In genomic region chr2:72940786-72941185, GRCh38 we compare ENCODE assay signal across 16 cellular contexts. TPM values are rescaled to one million over a fixed set of nuclear protein-coding genes. Genes with fewer than 3 reads are reported as not detected.
DNase-seq lines count a peak whose midpoint lies in the region; ATAC-seq and TF ChIP-seq lines count a peak whose summit lies in the region.
"Had no signal": no experiment of that assay in that cellular context is flagged by ENCODE, and none has a peak within 500 bp of the region (broad histone marks: within the 10 kb centered on the region; RNA-seq: fewer than 3 reads in every experiment).

No MANE protein-coding gene starts in this region.

- no peaks in the 10 kb centered on the region for H3K9me3 Mint-ChIP-seq in CD4-positive, alpha-beta T cell
- H3K9me3 Mint-ChIP-seq: activated naive CD8-positive, alpha-beta T cell treated with anti-CD3 and anti-CD28 coated beads for 36 hours; natural killer cell treated with Interleukin-12 subunit alpha and Interleukin-12 subunit beta and Interleukin-15 and Interleukin-18, amount 100 ng/mL, for 72 hours had no signal

- no peak overlapping the region for H3K4me3 Mint-ChIP-seq in CD4-positive, alpha-beta T cell
- H3K4me3 Mint-ChIP-seq: activated naive CD8-positive, alpha-beta T cell treated with anti-CD3 and anti-CD28 coated beads for 36 hours; natural killer cell treated with Interleukin-12 subunit alpha and Interleukin-12 subunit beta and Interleukin-15 and Interleukin-18, amount 100 ng/mL, for 72 hours had no signal

- ATAC-seq in CD4-positive, alpha-beta T cell (ENCODE audit: poor library complexity) = no peak
- ATAC-seq: GM12878; natural killer cell treated with Interleukin-12 subunit alpha and Interleukin-12 subunit beta and Interleukin-15 and Interleukin-18, amount 100 ng/mL, for 72 hours had no signal

- intact Hi-C loops in CD4-positive, alpha-beta T cell (cut with DNase I, micrococcal nuclease) = no loop called here

- H3K36me3 ChIP-seq in neuronal stem cell (replicated peaks in 1 of 2; ENCODE audit: control insufficient read depth in 2 of 2, insufficient read depth in 2 of 2, low read length in 2 of 2) = peaks cover 0 to 2% of the 10 kb centered on the region in 2 donors

- POLR2A ChIA-PET in CD4-positive, alpha-beta T cell (lab: Charles Lee) = no interaction called here

- DNase-seq in EH (ENCODE audit: low read depth) (peak; percentile 76), NCI-H2171 treated with DMSO at 0.1 percent for 48 hours (lab: John Stamatoyannopoulos, UW) (peak; percentile 43), fibroblast of mammary gland (ENCODE audit: low read depth) (peak; percentile 71), neuronal stem cell (ENCODE audit: low spot score) (no peak), activated gamma-delta T cell treated with Interleukin-2 at 50 U/mL for 16 hours (no peak)
- DNase-seq in stimulated activated CD4-positive, alpha-beta T cell treated with anti-CD3 and anti-CD28 coated beads, Interleukin-4, amount 100 ng/mL, for 24 hours = no peak
- no peak for DNase-seq in CD4-positive, alpha-beta T cell
- DNase-seq: activated naive CD8-positive, alpha-beta T cell treated with anti-CD3 and anti-CD28 coated beads for 36 hours; cortex of kidney; foreskin melanocyte; NCI-H345; small intestine had no signal

- H3K27me3 ChIP-seq in neuronal stem cell (ENCODE audit: control insufficient read depth in 3 of 3, insufficient read depth in 3 of 3, low read depth in 1 of 3, low read length in 3 of 3) = peaks cover 0 to 21% (median 0%) of the 10 kb centered on the region in 3 experiments
- no peaks in the 10 kb centered on the region for H3K27me3 ChIP-seq in CD4-positive, alpha-beta T cell (ENCODE audit: control insufficient read depth, insufficient read depth, low read length)

- TF ChIP-seq CTCF in fibroblast of mammary gland (conservative IDR thresholded peaks at IDR 0.05; ENCODE audit: control insufficient read depth, insufficient read depth, low read depth, low read length) = no peak
- TF ChIP-seq CTCF in CD4-positive, alpha-beta T cell (IDR thresholded peaks at IDR 0.05) = no peak

- H3K27ac Mint-ChIP-seq in CD4-positive, alpha-beta T cell = no peak overlapping the region
- H3K27ac Mint-ChIP-seq: activated naive CD8-positive, alpha-beta T cell treated with anti-CD3 and anti-CD28 coated beads for 36 hours had no signal

- H3K18ac ChIP-seq in neuronal stem cell (ENCODE audit: low read length) = no peak overlapping the region

- H3K4me2 ChIP-seq in neuronal stem cell (ENCODE audit: insufficient read depth, low read length, poor library complexity, severe bottlenecking) = no peak overlapping the region

- H4K8ac ChIP-seq in neuronal stem cell (ENCODE audit: low read depth, low read length) = no peak overlapping the region

- no CpG with 5 or more reads among the region's 6 CpGs for WGBS in neuronal stem cell (ENCODE audit: extremely low coverage in 2 of 2, insufficient read length in 2 of 2, insufficient replicate concordance in 1 of 2), 2 donors

- no peak overlapping the region for H3K9ac ChIP-seq in neuronal stem cell (ENCODE audit: low read depth, low read length, poor library complexity)

- H2BK5ac ChIP-seq in neuronal stem cell (ENCODE audit: low read length) = no peak overlapping the region

- H3K4ac ChIP-seq in neuronal stem cell (ENCODE audit: low read length) = no peak overlapping the region

- no peak overlapping the region for H2BK12ac ChIP-seq in neuronal stem cell (ENCODE audit: low read length)

- no peak overlapping the region for H3K23ac ChIP-seq in neuronal stem cell (ENCODE audit: low read depth, low read length, poor library complexity)

- CTCF ChIA-PET in CD4-positive, alpha-beta T cell (lab: Charles Lee) = no interaction called here

- no peak overlapping the region for H2AFZ ChIP-seq in neuronal stem cell (ENCODE audit: low read length)

- peaks cover 4% of the 10 kb centered on the region for H3K27me3 Mint-ChIP-seq in CD4-positive, alpha-beta T cell
- H3K27me3 Mint-ChIP-seq: activated naive CD8-positive, alpha-beta T cell treated with anti-CD3 and anti-CD28 coated beads for 36 hours; natural killer cell treated with Interleukin-12 subunit alpha and Interleukin-12 subunit beta and Interleukin-15 and Interleukin-18, amount 100 ng/mL, for 72 hours had no signal

- H3K4me1 Mint-ChIP-seq in CD4-positive, alpha-beta T cell (ENCODE audit: low read depth) = no peaks in the 10 kb centered on the region
- H3K4me1 Mint-ChIP-seq: activated naive CD8-positive, alpha-beta T cell treated with anti-CD3 and anti-CD28 coated beads for 36 hours had no signal

- H2BK15ac ChIP-seq in neuronal stem cell (ENCODE audit: low read length) = no peak overlapping the region

- no peak overlapping the region for H4K91ac ChIP-seq in neuronal stem cell (ENCODE audit: low read depth, low read length, poor library complexity)

- H3K4me1 ChIP-seq in neuronal stem cell (ENCODE audit: control insufficient read depth in 2 of 2, insufficient read depth in 1 of 2, low read depth in 1 of 2, low read length in 2 of 2) = peaks cover 0 to 11% of the 10 kb centered on the region in 2 donors

- H2AK5ac ChIP-seq in neuronal stem cell (ENCODE audit: low read depth, low read length) = peak overlapping the region; percentile 47

- no peak overlapping the region for H3K14ac ChIP-seq in neuronal stem cell (ENCODE audit: low read length)

- H3K9me3 ChIP-seq in neuronal stem cell (replicated peaks in 1 of 2; ENCODE audit: control insufficient read depth in 2 of 2, insufficient read depth in 1 of 2, low read depth in 1 of 2, low read length in 2 of 2) = no peaks in the 10 kb centered on the region
- H3K9me3 ChIP-seq in CD4-positive, alpha-beta T cell (ENCODE audit: control insufficient read depth, low read length) = no peaks in the 10 kb centered on the region

- H3K4me3 ChIP-seq in fibroblast of mammary gland (ENCODE audit: control insufficient read depth, low read depth, low read length) (no peak overlapping the region), neuronal stem cell (ENCODE audit: low read length in 2 of 2) (no peak overlapping the region)
- H3K4me3 ChIP-seq: GM12878 had no signal

- H3K36me3 Mint-ChIP-seq in CD4-positive, alpha-beta T cell (ENCODE audit: low read depth) = no peaks in the 10 kb centered on the region
- H3K36me3 Mint-ChIP-seq: activated naive CD8-positive, alpha-beta T cell treated with anti-CD3 and anti-CD28 coated beads for 36 hours; natural killer cell treated with Interleukin-12 subunit alpha and Interleukin-12 subunit beta and Interleukin-15 and Interleukin-18, amount 100 ng/mL, for 72 hours had no signal

- H2BK120ac ChIP-seq in neuronal stem cell (ENCODE audit: low read depth, low read length) = no peak overlapping the region

- H3K27ac ChIP-seq in neuronal stem cell (replicated peaks; ENCODE audit: low read length) = no peak overlapping the region
- H3K27ac ChIP-seq in CD4-positive, alpha-beta T cell (ENCODE audit: low read depth, low read length) = no peak overlapping the region
- H3K27ac ChIP-seq: HL-60 had no signal

- H3K79me1 ChIP-seq in neuronal stem cell (ENCODE audit: low read depth, low read length) = no peaks in the 10 kb centered on the region

RNA-seq across cellular contexts. Expression of gene EMX1, which starts 23.5 kb away (rescaled TPM):
- polyA plus RNA-seq in neuronal stem cell (2013, experiment 1 of 2) = 29.5 TPM
- polyA plus RNA-seq in neuronal stem cell (2013, experiment 2 of 2) = 28.8 TPM
- total RNA-seq in CD4-positive, alpha-beta T cell = not detected
- total RNA-seq: activated naive CD8-positive, alpha-beta T cell treated with anti-CD3 and anti-CD28 coated beads for 36 hours; M059J; natural killer cell treated with Interleukin-12 subunit alpha and Interleukin-12 subunit beta and Interleukin-15 and Interleukin-18, amount 100 ng/mL, for 72 hours had no signal

RNA-seq across cellular contexts. Expression of gene SPR, which starts 53.6 kb away (rescaled TPM):
- polyA plus RNA-seq in neuronal stem cell (2013, experiment 1 of 2) = 3.7 TPM
- polyA plus RNA-seq in neuronal stem cell (2013, experiment 2 of 2) = 4.0 TPM
- total RNA-seq in CD4-positive, alpha-beta T cell = not detected

Comparison
In these comparisons a context has a peak if more than half of its experiments do, and no peak if none do; other contexts are left out.
1. DNase-seq: peak in EH (single experiment), NCI-H2171 treated with DMSO at 0.1 percent for 48 hours (single experiment) and fibroblast of mammary gland (single experiment); none in neuronal stem cell (single experiment), activated gamma-delta T cell treated with Interleukin-2 at 50 U/mL for 16 hours (single experiment), stimulated activated CD4-positive, alpha-beta T cell treated with anti-CD3 and anti-CD28 coated beads, Interleukin-4, amount 100 ng/mL, for 24 hours (single experiment) and CD4-positive, alpha-beta T cell (0 of 10).